Comparison of ENCODE assay signal across 7 cellular contexts in the genomic region with DNA sequence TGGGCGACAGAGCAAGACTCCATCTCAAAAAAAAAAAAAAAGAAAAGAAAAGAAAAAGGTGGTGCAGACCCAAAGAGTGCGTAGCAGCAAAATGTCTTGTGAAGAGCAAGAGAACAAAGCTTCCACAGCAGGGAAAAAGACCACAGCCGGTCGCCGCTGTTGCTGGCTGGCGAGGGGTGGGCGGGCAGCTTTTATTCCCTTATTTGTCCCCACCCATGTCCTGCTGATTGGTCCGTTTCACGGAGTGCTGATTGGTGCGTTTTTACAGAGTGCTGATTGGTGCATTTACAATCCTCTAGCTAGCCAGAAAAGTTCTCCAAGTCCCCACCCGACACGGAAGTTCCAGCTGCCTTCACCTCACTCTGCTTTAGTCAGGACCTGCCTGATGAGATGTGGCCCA. TPM values are rescaled to one million over a fixed set of nuclear protein-coding genes. Genes with fewer than 3 reads are reported as not detected.
"Had no signal": no experiment of that assay in that cellular context is flagged by ENCODE, and none has a peak within 500 bp of the region (broad histone marks: within the 10 kb centered on the region; RNA-seq: fewer than 3 reads in every experiment).

No MANE protein-coding gene starts in this region.

RNA-seq across cellular contexts. Expression of a gene that starts 1.1 kb away (rescaled TPM):
- total RNA-seq: activated CD4-positive, alpha-beta memory T cell treated with anti-CD3 and anti-CD28 coated beads for 36 hours; activated CD4-positive, alpha-beta T cell treated with anti-CD3 and anti-CD28 coated beads, Interleukin-2, amount 10 ng/mL, durations not matched to agents 7 days and 5 days; activated naive CD4-positive, alpha-beta T cell treated with anti-CD3 and anti-CD28 coated beads for 36 hours; activated naive CD8-positive, alpha-beta T cell treated with anti-CD3 and anti-CD28 coated beads for 36 hours; activated T-helper 17 cell treated with anti-CD3 and anti-CD28 coated beads, Interleukin-2, amount 50 U/mL, for 72 hours; SJCRH30 had no signal
- polyA plus RNA-seq: SK-N-SH had no signal
